8 cellular contexts compared by ENCODE assay signal in genomic region chr1:232629250-232630046, GRCh38. TPM values are rescaled to one million over a fixed set of nuclear protein-coding genes. Genes with fewer than 3 reads are reported as not detected.
DNase-seq lines count a peak whose midpoint lies in the region; ATAC-seq, FAIRE-seq and TF ChIP-seq lines count a peak whose summit lies in the region.

No MANE protein-coding gene starts in this region.

- in situ Hi-C loops in SK-MEL-5 (cut with HindIII; ENCODE audit: low pct_unique_long_range_greater_than_20kb, low sequenced_read_pairs): no loop called here

- ATAC-seq in GM18870 (IDR thresholded peaks at IDR 0.05; ENCODE audit: unreplicated experiment) (peak; percentile 20), HG03097 (IDR thresholded peaks at IDR 0.05; ENCODE audit: low FRiP score, unreplicated experiment) (peak; percentile 38), left lobe of liver (peak; percentile 4)

- H3K36me3 ChIP-seq in bronchial epithelial cell (ENCODE audit: control insufficient read depth, insufficient read depth, low read length): no peaks in the 10 kb centered on the region

- H3K4me3 ChIP-seq in bronchial epithelial cell (ENCODE audit: low read depth, low read length): peak overlapping the region; percentile 83

- FAIRE-seq in bronchial epithelial cell (lab: Jason Lieb, UNC) (no peak), urothelium cell line (lab: Jason Lieb, UNC) (no peak)

- DNase-seq in AG20443 (ENCODE audit: low spot score) (peak; percentile 31), SK-MEL-5 (ENCODE audit: low read depth, low spot score) (peak; percentile 5), bronchial epithelial cell (ENCODE audit: low read depth) (no peak), left lobe of liver (ENCODE audit: low spot score) (peak; percentile 60), urothelium cell line (ENCODE audit: low spot score) (no peak)
- DNase-seq in stimulated activated CD4-positive, alpha-beta T cell treated with anti-CD3 and anti-CD28 coated beads, TNF-alpha, amount 100 ng/mL, for 24 hours (ENCODE audit: low read depth in 3 of 3): peak in 2 of 3 experiments; percentile 6 to 14

- TF ChIP-seq CTCF in bronchial epithelial cell (IDR thresholded peaks at IDR 0.05; ENCODE audit: insufficient read depth, low read length, severe bottlenecking): no peak

- no peaks in the 10 kb centered on the region for H3K27me3 ChIP-seq in bronchial epithelial cell (ENCODE audit: control insufficient read depth, insufficient read depth, low read length)

RNA-seq across cellular contexts. Expression of gene SIPA1L2, which starts 0.5 kb away (rescaled TPM):
- total RNA-seq in SK-MEL-5 (2014; rRNA removed; shearing (Covaris generic)): 9.2 and 9.5 TPM in 2 replicates
- 12.3 and 13.6 TPM in 2 replicates for polyA plus RNA-seq in SK-MEL-5 (2015; cell fraction: cytosol; rRNA removed)
- 13.1 and 15.9 TPM in 2 replicates for polyA plus RNA-seq in SK-MEL-5 (2015; cell fraction: nucleus; rRNA removed)
- total RNA-seq in bronchial epithelial cell (16.6 and 35.7 TPM in 2 replicates), left lobe of liver (3.0 TPM)

Comparison
In these comparisons a context has a peak if more than half of its experiments do, and no peak if none do; other contexts are left out.
1. DNase-seq: peak in AG20443 (single experiment), SK-MEL-5 (single experiment), left lobe of liver (single experiment) and stimulated activated CD4-positive, alpha-beta T cell treated with anti-CD3 and anti-CD28 coated beads, TNF-alpha, amount 100 ng/mL, for 24 hours (2 of 3); none in bronchial epithelial cell (single experiment) and urothelium cell line (single experiment).
2. Peak in every context shown above with its lines, with median percentiles within 50 percentile points of each other: ATAC-seq.